In the genomic region with DNA sequence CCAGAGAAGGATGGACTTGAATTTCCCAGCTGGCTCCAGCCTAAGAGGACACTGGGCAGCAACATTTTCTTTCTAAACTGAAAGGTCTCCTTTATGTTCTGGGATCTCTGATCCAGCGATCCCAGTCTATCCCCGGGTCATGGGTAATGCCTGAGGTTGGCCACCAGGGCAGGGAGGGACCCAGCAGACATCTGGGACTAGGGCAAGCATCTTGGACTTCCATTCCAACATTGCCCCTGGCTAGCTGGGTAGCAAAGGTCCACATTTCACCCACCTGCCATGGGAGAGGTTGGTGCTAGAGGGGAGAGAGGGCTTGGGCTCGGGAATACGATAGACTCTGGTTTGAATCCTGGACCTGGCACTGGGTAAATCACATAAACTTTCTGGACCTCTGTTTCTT, we compare ENCODE assay signal across 1 cellular context.
TF ChIP-seq lines count a peak whose summit lies in the region.

No MANE protein-coding gene starts in this region.

TF ChIP-seq in WTC11, 78 proteins besides CTCF, POLR2A, EP300 and RAD21 (continued from another document):
- no peak for TF ChIP-seq ZNF532 (CRISPR knock-in tag; IDR thresholded peaks at IDR 0.05; ENCODE audit: borderline replicate concordance)
- no peak for TF ChIP-seq JUN (CRISPR knock-in tag; IDR thresholded peaks at IDR 0.05)
- TF ChIP-seq PRRX2 (CRISPR knock-in tag; IDR thresholded peaks at IDR 0.05) = no peak
- no peak for TF ChIP-seq NFE2L1 (CRISPR knock-in tag; IDR thresholded peaks at IDR 0.05)
- TF ChIP-seq, protein P1, sequence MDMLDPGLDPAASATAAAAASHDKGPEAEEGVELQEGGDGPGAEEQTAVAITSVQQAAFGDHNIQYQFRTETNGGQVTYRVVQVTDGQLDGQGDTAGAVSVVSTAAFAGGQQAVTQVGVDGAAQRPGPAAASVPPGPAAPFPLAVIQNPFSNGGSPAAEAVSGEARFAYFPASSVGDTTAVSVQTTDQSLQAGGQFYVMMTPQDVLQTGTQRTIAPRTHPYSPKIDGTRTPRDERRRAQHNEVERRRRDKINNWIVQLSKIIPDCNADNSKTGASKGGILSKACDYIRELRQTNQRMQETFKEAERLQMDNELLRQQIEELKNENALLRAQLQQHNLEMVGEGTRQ (CRISPR knock-in tag; IDR thresholded peaks at IDR 0.05) = no peak
- no peak for TF ChIP-seq ZNF416 (CRISPR knock-in tag; IDR thresholded peaks at IDR 0.05)
